In genomic region chr13:40230833-40231266, GRCh38 we compare ENCODE assay signal across 15 cellular contexts.
DNase-seq lines count a peak whose midpoint lies in the region; ATAC-seq and TF ChIP-seq lines count a peak whose summit lies in the region.
"Had no signal": no experiment of that assay in that cellular context is flagged by ENCODE, and none has a peak within 500 bp of the region (broad histone marks: within the 10 kb centered on the region; RNA-seq: fewer than 3 reads in every experiment).

No MANE protein-coding gene starts in this region.

- TF ChIP-seq POLR2A in IMR-90 (IDR thresholded peaks at IDR 0.05; ENCODE audit: low read depth, low read length): no peak

- H4K20me1 ChIP-seq in IMR-90 (ENCODE audit: insufficient read depth, low read length): no peaks in the 10 kb centered on the region

- TF ChIP-seq CTCF in IMR-90 (conservative IDR thresholded peaks at IDR 0.05; ENCODE audit: low read depth, low read length) (no peak), cardiac fibroblast (IDR thresholded peaks at IDR 0.05; ENCODE audit: low read depth, low read length) (no peak)

- no peak overlapping the region for H2AK5ac ChIP-seq in IMR-90 (ENCODE audit: low read depth, low read length)

- H3K4ac ChIP-seq in IMR-90 (ENCODE audit: low read depth, low read length): no peak overlapping the region

- H4K91ac ChIP-seq in IMR-90 (ENCODE audit: insufficient read depth, low read depth, low read length): no peak overlapping the region

- CTCF ChIA-PET in IMR-90 (lab: Yijun Ruan, JAX): no interaction called here

- POLR2A ChIA-PET in IMR-90 (lab: Charles Lee; ENCODE audit: unreplicated experiment): no interaction called here

- TF ChIP-seq RAD21 in IMR-90 (IDR thresholded peaks at IDR 0.05; ENCODE audit: low read length): no peak

- H3K27ac ChIP-seq in ACC112 (ENCODE audit: low read depth, low read length) (peak overlapping the region; percentile 76), IMR-90 (ENCODE audit: insufficient read depth, low read length) (no peak overlapping the region)

- H3K56ac ChIP-seq in IMR-90 (ENCODE audit: extremely low read depth, insufficient read depth, low read length): no peak overlapping the region

- peak overlapping the region; percentile 65 for H2AFZ ChIP-seq in ACC112 (ENCODE audit: low read length, unreplicated experiment)
- H2AFZ ChIP-seq in IMR-90 (replicated peaks; ENCODE audit: low read length, poor library complexity): no peak overlapping the region

- no peak overlapping the region for H2BK20ac ChIP-seq in IMR-90 (ENCODE audit: low read depth, low read length)

- DNase-seq in IMR-90: no peak
- DNase-seq in cardiac fibroblast (ENCODE audit: low read depth in 2 of 2): peak; percentile 60 to 85
- DNase-seq in myocyte (ENCODE audit: low read depth): peak; percentile 74
- no peak for DNase-seq in HUDEP-2 (lab: John Stamatoyannopoulos, UW; ENCODE audit: unreplicated experiment in 76 of 76)
- DNase-seq in GOT3 (lab: John Stamatoyannopoulos, UW): no peak
- no peak for DNase-seq in UCSD-AML1 (lab: John Stamatoyannopoulos, UW; ENCODE audit: unreplicated experiment)
- DNase-seq: C1 segment of cervical spinal cord; MM.1S; NCI-H524; nucleus accumbens; stimulated activated CD4-positive, alpha-beta T cell treated with anti-CD3 and anti-CD28 coated beads, Interleukin-4, amount 100 ng/mL, for 1 hour; substantia nigra had no signal

- no CpG with 5 or more reads among the region's 3 CpGs for WGBS in IMR-90 (ENCODE audit: extremely low coverage in 2 of 2, insufficient read length in 1 of 2), 2 experiments

- H3K27me3 ChIP-seq in ACC112 (ENCODE audit: insufficient read depth, low read length) (no peaks in the 10 kb centered on the region), IMR-90 (ENCODE audit: control insufficient read depth, insufficient read depth, low read length) (no peaks in the 10 kb centered on the region)

- H3K14ac ChIP-seq in IMR-90 (replicated peaks; ENCODE audit: low read depth, low read length): no peak overlapping the region

- H2AK9ac ChIP-seq in IMR-90 (replicated peaks; ENCODE audit: low read depth, low read length, poor library complexity): no peak overlapping the region

- BruUV-seq in IMR-90 (replicated peaks; lab: Mats Ljungman, UMichigan): no TSS peak

- H4K5ac ChIP-seq in IMR-90 (ENCODE audit: low read depth, low read length): no peak overlapping the region

- dilution Hi-C loops in IMR-90 (cut with HindIII; ENCODE audit: low sequenced_read_pairs, unreplicated experiment): no loop called here

- H3K9me3 ChIP-seq in IMR-90 (ENCODE audit: control insufficient read depth, insufficient read depth, low read length): no peaks in the 10 kb centered on the region

- H3K23ac ChIP-seq in IMR-90 (ENCODE audit: low read depth, low read length): no peak overlapping the region

- no peaks in the 10 kb centered on the region for H3K79me1 ChIP-seq in IMR-90 (ENCODE audit: low read depth in 1 of 2, low read length in 2 of 2)

- no peak overlapping the region for H4K8ac ChIP-seq in IMR-90 (ENCODE audit: low read depth in 2 of 2, low read length in 2 of 2)

- no peak overlapping the region for H2BK15ac ChIP-seq in IMR-90 (ENCODE audit: low read depth, low read length)

- H3K4me2 ChIP-seq in IMR-90 (ENCODE audit: low read depth, low read length): no peak overlapping the region

- H2BK5ac ChIP-seq in IMR-90 (ENCODE audit: low read depth, low read length, poor library complexity, severe bottlenecking): no peak overlapping the region

- no peak overlapping the region for H3K18ac ChIP-seq in IMR-90 (ENCODE audit: low read depth, low read length)

- ATAC-seq in IMR-90 (ENCODE audit: low read depth) (no peak), GM19467 (IDR thresholded peaks at IDR 0.05; ENCODE audit: unreplicated experiment) (no peak)
- ATAC-seq: esophagus mucosa had no signal

- in situ Hi-C loops in IMR-90 (cut with MboI; ENCODE audit: low sequenced_read_pairs): no loop called here

- H3K36me3 ChIP-seq in ACC112 (ENCODE audit: insufficient read depth, low read length) (no peaks in the 10 kb centered on the region), IMR-90 (ENCODE audit: control insufficient read depth, insufficient read depth, low read length) (no peaks in the 10 kb centered on the region)

- intact Hi-C loops in IMR-90 (cut with micrococcal nuclease): no loop called here

- no peaks in the 10 kb centered on the region for H3K9me1 ChIP-seq in IMR-90 (ENCODE audit: insufficient read depth, low read length)

- H3K9ac ChIP-seq in IMR-90 (ENCODE audit: low read depth, low read length): no peak overlapping the region

- no peak overlapping the region for H2BK120ac ChIP-seq in IMR-90 (ENCODE audit: low read depth, low read length)

- H3K4me3 ChIP-seq in ACC112 (ENCODE audit: low read depth, low read length) (no peak overlapping the region), IMR-90 (ENCODE audit: insufficient read depth, low read depth, low read length) (no peak overlapping the region), cardiac fibroblast (replicated peaks in 1 of 2; ENCODE audit: low read depth in 2 of 2, low read length in 2 of 2) (no peak overlapping the region)

- H3K4me1 ChIP-seq in ACC112 (ENCODE audit: control insufficient read depth, insufficient read depth, low read length, unreplicated experiment) (peaks cover 25% of the 10 kb centered on the region), IMR-90 (ENCODE audit: control insufficient read depth, insufficient read depth, low read length) (no peaks in the 10 kb centered on the region)

- no peaks in the 10 kb centered on the region for H3K79me2 ChIP-seq in ACC112 (ENCODE audit: control insufficient read depth, insufficient read depth, low read length, unreplicated experiment)

TF ChIP-seq in IMR-90, 13 proteins besides CTCF, POLR2A, EP300 and RAD21:
- TF ChIP-seq MAFK (IDR thresholded peaks at IDR 0.05; ENCODE audit: low read depth, low read length): peak; percentile 18; the same call in 1 of the 2 replicates
- TF ChIP-seq CHD1 (IDR thresholded peaks at IDR 0.05; ENCODE audit: low read depth, low read length): no peak

Comparison
In these comparisons a context has a peak if more than half of its experiments do, and no peak if none do; other contexts are left out.
1. DNase-seq: peak in cardiac fibroblast (2 of 2) and myocyte (single experiment); none in IMR-90 (single experiment), HUDEP-2 (0 of 76), GOT3 (single experiment) and UCSD-AML1 (single experiment).